ENCODE assay signal across 1 cellular context in the genomic region with DNA sequence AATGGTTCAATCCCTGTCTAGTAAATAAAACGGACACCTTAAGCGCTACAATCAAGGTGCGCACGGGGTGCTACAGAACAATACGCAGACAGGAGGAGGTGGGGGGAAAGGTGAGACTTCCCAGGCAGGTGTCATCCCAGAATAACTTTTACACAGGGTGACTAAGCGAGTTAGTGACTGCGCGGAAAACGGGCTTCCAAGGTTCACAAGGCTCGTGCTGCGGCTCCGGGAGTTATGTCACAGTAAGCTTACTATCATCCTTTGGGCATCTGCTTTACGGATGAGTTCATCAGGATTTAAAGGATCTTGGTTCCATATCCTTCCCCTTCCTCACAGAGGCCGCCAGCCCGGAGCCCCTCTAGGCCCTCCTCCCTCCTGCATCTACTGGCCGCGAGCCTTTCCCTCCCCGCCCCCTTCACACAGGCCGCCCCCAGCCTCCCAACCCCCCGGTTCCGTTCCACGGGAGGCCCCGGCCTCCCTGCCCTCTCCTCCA.
TF ChIP-seq lines count a peak whose summit lies in the region.

No MANE protein-coding gene starts in this region.

TF ChIP-seq in HEK293T, 16 proteins besides CTCF, POLR2A, EP300 and RAD21 (continued from another document):
- TF ChIP-seq ELF4 (IDR thresholded peaks at IDR 0.05) (no peak), ZNF384 (IDR thresholded peaks at IDR 0.05) (no peak), SP1 (IDR thresholded peaks at IDR 0.05) (no peak), SUZ12 (IDR thresholded peaks at IDR 0.05) (no peak)
